ENCODE assay signal across 12 cellular contexts in the genomic region with DNA sequence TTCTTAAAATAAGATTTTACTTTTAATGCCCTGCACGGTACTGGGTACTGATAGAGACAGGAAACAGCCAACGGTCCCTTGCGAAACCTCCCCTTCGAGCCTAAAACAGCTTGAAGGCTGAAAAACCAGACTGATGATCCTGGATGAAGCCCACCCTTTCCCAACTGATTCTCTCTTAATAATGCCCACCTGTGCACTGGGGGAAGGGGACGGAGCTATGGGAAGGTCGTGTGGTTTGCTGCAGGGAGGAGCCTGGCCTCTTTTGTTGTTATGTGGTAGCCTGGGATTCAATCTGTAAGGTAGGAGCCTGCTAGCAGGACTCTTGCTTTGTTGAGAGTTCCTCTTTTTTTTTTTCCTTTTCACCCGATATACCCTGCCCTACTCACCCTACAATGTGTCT. TPM values are rescaled to one million over a fixed set of nuclear protein-coding genes. Genes with fewer than 3 reads are reported as not detected.
DNase-seq lines count a peak whose midpoint lies in the region; ATAC-seq and TF ChIP-seq lines count a peak whose summit lies in the region.
"Had no signal": no experiment of that assay in that cellular context is flagged by ENCODE, and none has a peak within 500 bp of the region (broad histone marks: within the 10 kb centered on the region; RNA-seq: fewer than 3 reads in every experiment).

No MANE protein-coding gene starts in this region.

- TF ChIP-seq CTCF in CD4-positive, alpha-beta T cell (IDR thresholded peaks at IDR 0.05) = no peak
- TF ChIP-seq CTCF in GM23338 (conservative IDR thresholded peaks at IDR 0.05; ENCODE audit: low read depth in 2 of 2) = no peak

- H3K27ac Mint-ChIP-seq in CD4-positive, alpha-beta T cell = peak overlapping the region; percentile 46
- H3K27ac Mint-ChIP-seq in GM23338 (peak overlapping the region; percentile 85), immature natural killer cell (peak overlapping the region in 5 of 6 donors; percentile 68 to 89 (median 73))

- H3K27ac ChIP-seq in CD4-positive, alpha-beta T cell (ENCODE audit: low read depth, low read length) = no peak overlapping the region
- H3K27ac ChIP-seq in GM23338 (ENCODE audit: low read depth) = no peak overlapping the region

- 0 out of 2 replicates have a peak, but pooled peaks cover 3% of the 10 kb centered on the region for H3K4me1 ChIP-seq in GM23338 (ENCODE audit: insufficient read depth)

- peak overlapping the region; percentile 56 for H3K4me3 Mint-ChIP-seq in CD4-positive, alpha-beta T cell
- H3K4me3 Mint-ChIP-seq in GM23338 (no peak overlapping the region), immature natural killer cell (peak overlapping the region; percentile 47 to 78 (median 72))

- intact Hi-C loops in CD4-positive, alpha-beta T cell (cut with DNase I, micrococcal nuclease) = loop anchor here in 1 of 2 experiments (10.0 kb wide), 1 partner anchor 214 kb away; no protein-coding TSS in a partner anchor

- no peaks in the 10 kb centered on the region for H3K79me2 ChIP-seq in GM23338 (replicated peaks; ENCODE audit: insufficient read depth)

- ATAC-seq in CD4-positive, alpha-beta T cell (ENCODE audit: poor library complexity) = no peak
- peak; percentile 82 for ATAC-seq in GM23338
- ATAC-seq in HG03108 (IDR thresholded peaks at IDR 0.05; ENCODE audit: unreplicated experiment) = no peak
- ATAC-seq in GM18519 (IDR thresholded peaks at IDR 0.05; ENCODE audit: low FRiP score, unreplicated experiment) = no peak

- H3K4me3 ChIP-seq in GM23338 (no peak overlapping the region), H7 (ENCODE audit: insufficient read depth, low read depth, low read length) (no peak overlapping the region)
- H3K4me3 ChIP-seq: lung had no signal

- H3K36me3 ChIP-seq in GM23338 (ENCODE audit: insufficient read depth) (no peaks in the 10 kb centered on the region), H7 (replicated peaks; ENCODE audit: control insufficient read depth, insufficient read depth, low read length) (no peaks in the 10 kb centered on the region)

- H3K9me3 ChIP-seq in CD4-positive, alpha-beta T cell (ENCODE audit: control insufficient read depth, low read length) = no peaks in the 10 kb centered on the region

- H4K20me1 ChIP-seq in GM23338 (replicated peaks; ENCODE audit: insufficient read depth) = no peaks in the 10 kb centered on the region

- H3K9me2 ChIP-seq in GM23338 (ENCODE audit: insufficient read depth) = no peaks in the 10 kb centered on the region

- H3F3A ChIP-seq in GM23338 (replicated peaks; ENCODE audit: low read depth) = no peaks in the 10 kb centered on the region

- POLR2A ChIA-PET in CD4-positive, alpha-beta T cell (lab: Charles Lee) = interaction anchor here (0.6 to 1.6 kb wide), 3 partner anchors 15 to 182 kb away, joined by 3 to 6 read pairs (median 4); no protein-coding TSS in a partner anchor

- no peaks in the 10 kb centered on the region for H3K27me3 Mint-ChIP-seq in CD4-positive, alpha-beta T cell
- no peaks in the 10 kb centered on the region for H3K27me3 Mint-ChIP-seq in GM23338 (ENCODE audit: insufficient read depth, low read depth, poor library complexity)
- H3K27me3 Mint-ChIP-seq in immature natural killer cell (ENCODE audit: low read depth in 3 of 3) = peaks cover 0 to 2% (median 0%) of the 10 kb centered on the region in 3 donors

- H3K36me3 Mint-ChIP-seq in CD4-positive, alpha-beta T cell (ENCODE audit: low read depth) = peaks cover 63% of the 10 kb centered on the region
- H3K36me3 Mint-ChIP-seq in GM23338 (ENCODE audit: low read depth) (no peaks in the 10 kb centered on the region), immature natural killer cell (peaks cover 21 to 23% (median 22%) of the 10 kb centered on the region in 3 donors)

- H3K27me3 ChIP-seq in CD4-positive, alpha-beta T cell (ENCODE audit: control insufficient read depth, insufficient read depth, low read length) = no peaks in the 10 kb centered on the region
- no peaks in the 10 kb centered on the region for H3K27me3 ChIP-seq in GM23338 (ENCODE audit: insufficient read depth)
- H3K27me3 ChIP-seq in H7 (ENCODE audit: control insufficient read depth, insufficient read depth, low read length) = no peaks in the 10 kb centered on the region

- no peak for DNase-seq in CD4-positive, alpha-beta T cell
- DNase-seq in GM23338 (ENCODE audit: low spot score) (peak; percentile 27), UCSD-AML1 (lab: John Stamatoyannopoulos, UW; ENCODE audit: unreplicated experiment) (peak; percentile 58), immature natural killer cell (no peak), H7 (no peak), NCI-H2171 treated with DMSO at 0.1 percent for 48 hours (lab: John Stamatoyannopoulos, UW) (no peak)
- DNase-seq: central memory CD4-positive, alpha-beta T cell; DMS 273 treated with DMSO at 0.1 percent for 48 hours; NCI-H1417 treated with DMSO at 0.1 percent for 48 hours had no signal

- CTCF ChIA-PET in CD4-positive, alpha-beta T cell (lab: Charles Lee) = interaction anchor here (0.8 to 1.5 kb wide), 2 partner anchors 11 to 206 kb away, joined by 3 read pairs; no protein-coding TSS in a partner anchor

- H3K4me2 ChIP-seq in GM23338 = no peak overlapping the region

- H3K9me3 Mint-ChIP-seq in CD4-positive, alpha-beta T cell = no peaks in the 10 kb centered on the region
- H3K9me3 Mint-ChIP-seq in GM23338 (peaks cover 4% of the 10 kb centered on the region; the same call in 1 of the 3 replicates), immature natural killer cell (no peaks in the 10 kb centered on the region)

- peaks cover 57% of the 10 kb centered on the region for H3K4me1 Mint-ChIP-seq in CD4-positive, alpha-beta T cell (ENCODE audit: low read depth)
- peaks cover 5% of the 10 kb centered on the region for H3K4me1 Mint-ChIP-seq in GM23338
- peaks cover 26 to 51% of the 10 kb centered on the region in 2 donors for H3K4me1 Mint-ChIP-seq in immature natural killer cell

- H2AFZ ChIP-seq in GM23338 = peak overlapping the region; percentile 63; the same call in 1 of the 2 replicates

TF ChIP-seq in GM23338, 12 proteins besides CTCF, POLR2A, EP300 and RAD21 (continues in another document):
- TF ChIP-seq, protein P1, sequence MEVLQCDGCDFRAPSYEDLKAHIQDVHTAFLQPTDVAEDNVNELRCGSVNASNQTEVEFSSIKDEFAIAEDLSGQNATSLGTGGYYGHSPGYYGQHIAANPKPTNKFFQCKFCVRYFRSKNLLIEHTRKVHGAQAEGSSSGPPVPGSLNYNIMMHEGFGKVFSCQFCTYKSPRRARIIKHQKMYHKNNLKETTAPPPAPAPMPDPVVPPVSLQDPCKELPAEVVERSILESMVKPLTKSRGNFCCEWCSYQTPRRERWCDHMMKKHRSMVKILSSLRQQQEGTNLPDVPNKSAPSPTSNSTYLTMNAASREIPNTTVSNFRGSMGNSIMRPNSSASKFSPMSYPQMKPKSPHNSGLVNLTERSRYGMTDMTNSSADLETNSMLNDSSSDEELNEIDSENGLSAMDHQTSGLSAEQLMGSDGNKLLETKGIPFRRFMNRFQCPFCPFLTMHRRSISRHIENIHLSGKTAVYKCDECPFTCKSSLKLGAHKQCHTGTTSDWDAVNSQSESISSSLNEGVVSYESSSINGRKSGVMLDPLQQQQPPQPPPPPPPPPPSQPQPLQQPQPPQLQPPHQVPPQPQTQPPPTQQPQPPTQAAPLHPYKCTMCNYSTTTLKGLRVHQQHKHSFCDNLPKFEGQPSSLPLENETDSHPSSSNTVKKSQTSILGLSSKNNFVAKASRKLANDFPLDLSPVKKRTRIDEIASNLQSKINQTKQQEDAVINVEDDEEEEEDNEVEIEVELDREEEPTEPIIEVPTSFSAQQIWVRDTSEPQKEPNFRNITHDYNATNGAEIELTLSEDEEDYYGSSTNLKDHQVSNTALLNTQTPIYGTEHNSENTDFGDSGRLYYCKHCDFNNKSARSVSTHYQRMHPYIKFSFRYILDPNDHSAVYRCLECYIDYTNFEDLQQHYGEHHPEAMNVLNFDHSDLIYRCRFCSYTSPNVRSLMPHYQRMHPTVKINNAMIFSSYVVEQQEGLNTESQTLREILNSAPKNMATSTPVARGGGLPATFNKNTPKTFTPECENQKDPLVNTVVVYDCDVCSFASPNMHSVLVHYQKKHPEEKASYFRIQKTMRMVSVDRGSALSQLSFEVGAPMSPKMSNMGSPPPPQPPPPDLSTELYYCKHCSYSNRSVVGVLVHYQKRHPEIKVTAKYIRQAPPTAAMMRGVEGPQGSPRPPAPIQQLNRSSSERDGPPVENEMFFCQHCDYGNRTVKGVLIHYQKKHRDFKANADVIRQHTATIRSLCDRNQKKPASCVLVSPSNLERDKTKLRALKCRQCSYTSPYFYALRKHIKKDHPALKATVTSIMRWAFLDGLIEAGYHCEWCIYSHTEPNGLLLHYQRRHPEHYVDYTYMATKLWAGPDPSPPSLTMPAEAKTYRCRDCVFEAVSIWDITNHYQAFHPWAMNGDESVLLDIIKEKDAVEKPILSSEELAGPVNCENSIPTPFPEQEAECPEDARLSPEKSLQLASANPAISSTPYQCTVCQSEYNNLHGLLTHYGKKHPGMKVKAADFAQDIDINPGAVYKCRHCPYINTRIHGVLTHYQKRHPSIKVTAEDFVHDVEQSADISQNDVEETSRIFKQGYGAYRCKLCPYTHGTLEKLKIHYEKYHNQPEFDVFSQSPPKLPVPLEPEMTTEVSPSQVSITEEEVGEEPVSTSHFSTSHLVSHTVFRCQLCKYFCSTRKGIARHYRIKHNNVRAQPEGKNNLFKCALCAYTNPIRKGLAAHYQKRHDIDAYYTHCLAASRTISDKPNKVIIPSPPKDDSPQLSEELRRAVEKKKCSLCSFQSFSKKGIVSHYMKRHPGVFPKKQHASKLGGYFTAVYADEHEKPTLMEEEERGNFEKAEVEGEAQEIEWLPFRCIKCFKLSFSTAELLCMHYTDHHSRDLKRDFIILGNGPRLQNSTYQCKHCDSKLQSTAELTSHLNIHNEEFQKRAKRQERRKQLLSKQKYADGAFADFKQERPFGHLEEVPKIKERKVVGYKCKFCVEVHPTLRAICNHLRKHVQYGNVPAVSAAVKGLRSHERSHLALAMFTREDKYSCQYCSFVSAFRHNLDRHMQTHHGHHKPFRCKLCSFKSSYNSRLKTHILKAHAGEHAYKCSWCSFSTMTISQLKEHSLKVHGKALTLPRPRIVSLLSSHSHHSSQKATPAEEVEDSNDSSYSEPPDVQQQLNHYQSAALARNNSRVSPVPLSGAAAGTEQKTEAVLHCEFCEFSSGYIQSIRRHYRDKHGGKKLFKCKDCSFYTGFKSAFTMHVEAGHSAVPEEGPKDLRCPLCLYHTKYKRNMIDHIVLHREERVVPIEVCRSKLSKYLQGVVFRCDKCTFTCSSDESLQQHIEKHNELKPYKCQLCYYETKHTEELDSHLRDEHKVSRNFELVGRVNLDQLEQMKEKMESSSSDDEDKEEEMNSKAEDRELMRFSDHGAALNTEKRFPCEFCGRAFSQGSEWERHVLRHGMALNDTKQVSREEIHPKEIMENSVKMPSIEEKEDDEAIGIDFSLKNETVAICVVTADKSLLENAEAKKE (CRISPR knock-in tag; IDR thresholded peaks at IDR 0.05) = no peak
- no peak for TF ChIP-seq EZH2 (IDR thresholded peaks at IDR 0.05; ENCODE audit: low read depth, unreplicated experiment)
- TF ChIP-seq NANOG (IDR thresholded peaks at IDR 0.05; ENCODE audit: borderline replicate concordance) = no peak

RNA-seq across cellular contexts. Expression of gene SAMSN1, which starts 25.6 kb away (rescaled TPM):
- 10 to 100 TPM; 51.2 to 51.3 TPM for total RNA-seq in CD4-positive, alpha-beta T cell
- 2.0 and 3.2 TPM in 2 replicates for total RNA-seq in GM23338 (2014; rRNA removed; shearing (Covaris generic))
- 5.4 and 7.9 TPM in 2 replicates for polyA plus RNA-seq in GM23338 (2016; fragmentation: Nextera tagmentation; extraction: Ambion mirVana)
- 10 to 100 TPM; 15.4 to 21.0 (median 19.6) TPM for polyA plus RNA-seq in immature natural killer cell
- 0.15 and 0.90 TPM in 2 replicates for total RNA-seq in H7 (2014; rRNA removed; shearing (Covaris generic))

Comparison
In these comparisons a context has a peak if more than half of its experiments do, and no peak if none do; other contexts are left out.
1. DNase-seq: peak in GM23338 (single experiment) and UCSD-AML1 (single experiment); none in CD4-positive, alpha-beta T cell (0 of 10), immature natural killer cell (0 of 3), H7 (single experiment) and NCI-H2171 treated with DMSO at 0.1 percent for 48 hours (single experiment).
2. RNA of gene SAMSN1, which starts 25.6 kb away (total RNA-seq): 51.2 to 51.3 TPM in CD4-positive, alpha-beta T cell; 2.0 to 3.2 TPM in GM23338 and 0.15 to 0.90 TPM in H7; every median in the first group is over 10 times any median in the second.
3. Peak in every context shown above with its lines, with median percentiles within 50 percentile points of each other: H3K27ac Mint-ChIP-seq.